ENCODE assay signal across 21 cellular contexts in the genomic region with DNA sequence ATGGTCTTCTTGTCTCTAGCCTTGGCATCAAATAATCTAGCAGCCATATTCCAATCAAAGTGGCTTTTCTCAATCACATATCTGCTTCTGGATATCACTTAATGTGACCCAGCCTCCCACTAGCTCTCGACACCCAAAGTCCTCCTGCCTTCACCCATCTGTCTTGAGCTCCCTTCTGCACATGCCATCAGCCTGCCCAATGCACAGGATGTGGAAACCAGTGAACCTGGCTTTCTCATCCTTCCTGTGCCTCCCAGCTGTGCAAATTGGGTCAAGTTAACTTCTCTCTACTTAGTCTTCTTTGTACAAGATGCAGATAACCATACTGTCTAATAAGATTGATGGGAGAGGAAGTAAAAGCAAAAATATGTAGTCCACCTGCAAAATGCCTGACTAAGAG.
"Had no signal": no experiment of that assay in that cellular context is flagged by ENCODE, and none has a peak within 500 bp of the region (broad histone marks: within the 10 kb centered on the region; RNA-seq: fewer than 3 reads in every experiment).

No MANE protein-coding gene starts in this region.

- DNase-seq: effector memory CD4-positive, alpha-beta T cell; esophagus squamous epithelium; foreskin fibroblast; glutamatergic neuron; natural killer cell; nucleus accumbens; ovary; sigmoid colon; stimulated activated CD4-positive, alpha-beta T cell treated with anti-CD3 and anti-CD28 coated beads, Interleukin-2, amount 100 ng/mL, for 24 hours; stimulated activated CD4-positive, alpha-beta T cell treated with anti-CD3 and anti-CD28 coated beads, Interleukin-4, amount 100 ng/mL, for 4 hours; stimulated activated naive B cell treated with anti-CD40 and anti-IgM and Interleukin-4, amounts not matched to agents 10 μg/mL and 1 μg/mL and 100 μg/mL, for 72 hours; stimulated activated naive CD8-positive, alpha-beta T cell treated with anti-CD3 and anti-CD28 coated beads, Interleukin-15, amount 100 ng/mL, for 72 hours; testis; upper lobe of right lung had no signal

- H3K4me3 Mint-ChIP-seq: mesothelial cell of epicardium; natural killer cell; stimulated activated naive B cell treated with anti-CD40 and anti-IgM and Interleukin-4, amounts not matched to agents 10 μg/mL and 1 μg/mL and 100 μg/mL, for 72 hours; stimulated activated naive CD8-positive, alpha-beta T cell treated with anti-CD3 and anti-CD28 coated beads, Interleukin-15, amount 100 ng/mL, for 72 hours had no signal

- H3K36me3 Mint-ChIP-seq: mesothelial cell of epicardium; natural killer cell; neural progenitor cell; stimulated activated naive B cell treated with anti-CD40 and anti-IgM and Interleukin-4, amounts not matched to agents 10 μg/mL and 1 μg/mL and 100 μg/mL, for 72 hours had no signal

- H3K27ac ChIP-seq: esophagus squamous epithelium, neural progenitor cell, ovary, right atrium auricular region, testis, tibial nerve, upper lobe of right lung, vagina had no signal

- H3K4me2 ChIP-seq: neural progenitor cell had no signal

- H3K27me3 ChIP-seq: esophagus squamous epithelium, gastroesophageal sphincter, neural progenitor cell, ovary, right atrium auricular region, sigmoid colon, testis, tibial nerve, upper lobe of right lung, vagina had no signal

- H3K4me1 Mint-ChIP-seq: neural progenitor cell had no signal

- H3K27ac Mint-ChIP-seq: mesothelial cell of epicardium; neural progenitor cell; stimulated activated naive B cell treated with anti-CD40 and anti-IgM and Interleukin-4, amounts not matched to agents 10 μg/mL and 1 μg/mL and 100 μg/mL, for 72 hours; stimulated activated naive CD8-positive, alpha-beta T cell treated with anti-CD3 and anti-CD28 coated beads, Interleukin-15, amount 100 ng/mL, for 72 hours had no signal

- H3K9ac ChIP-seq: neural progenitor cell had no signal

- H3K9me3 ChIP-seq: esophagus squamous epithelium, gastroesophageal sphincter, ovary, right atrium auricular region, sigmoid colon, testis, tibial nerve, upper lobe of right lung, vagina had no signal

- H3K36me3 ChIP-seq: esophagus squamous epithelium, gastroesophageal sphincter, neural progenitor cell, ovary, right atrium auricular region, sigmoid colon, tibial nerve, upper lobe of right lung, vagina had no signal

- H3K4me1 ChIP-seq: neural progenitor cell, testis, vagina had no signal

- H3K4me3 ChIP-seq: esophagus squamous epithelium, gastroesophageal sphincter, neural progenitor cell, ovary, right atrium auricular region, sigmoid colon, skin epidermis, testis, tibial nerve, upper lobe of right lung, vagina had no signal
